In the genomic region with DNA sequence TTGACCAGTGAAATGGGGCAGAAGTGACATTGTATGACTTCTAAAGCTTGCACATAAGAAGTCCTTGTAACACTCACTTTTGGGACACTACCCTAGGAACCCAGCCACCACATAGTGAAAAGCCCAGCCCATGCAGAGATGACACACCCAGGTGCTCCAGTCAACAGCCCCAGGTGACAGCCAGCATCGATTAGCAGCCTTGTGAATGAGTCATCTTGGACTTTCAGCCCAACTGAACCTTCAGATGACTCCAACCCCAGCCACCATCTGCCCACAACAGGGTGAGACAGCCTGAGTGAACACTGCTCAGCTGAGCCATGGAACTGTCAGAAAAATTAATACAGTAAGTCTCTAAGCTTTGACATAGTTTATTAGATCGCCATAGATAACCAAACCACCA, we compare ENCODE assay signal across 9 cellular contexts.
DNase-seq lines count a peak whose midpoint lies in the region; ATAC-seq and TF ChIP-seq lines count a peak whose summit lies in the region.
"Had no signal": no experiment of that assay in that cellular context is flagged by ENCODE, and none has a peak within 500 bp of the region (broad histone marks: within the 10 kb centered on the region; RNA-seq: fewer than 3 reads in every experiment).

No MANE protein-coding gene starts in this region.

- no peak overlapping the region for H3K4me2 ChIP-seq in mammary epithelial cell (ENCODE audit: insufficient read depth, low read depth, low read length)

- TF ChIP-seq CTCF in GM12865 (IDR thresholded peaks at IDR 0.05; ENCODE audit: insufficient read depth, low read depth, low read length, missing control alignments) = no peak
- TF ChIP-seq CTCF in mammary epithelial cell (conservative IDR thresholded peaks at IDR 0.05 in 1 of 2, IDR thresholded peaks at IDR 0.05 in 1 of 2; ENCODE audit: extremely low read depth in 1 of 2, insufficient read depth in 1 of 2, low read depth in 1 of 2, low read length in 2 of 2) = no peak

- 50% methylated on average over 2 of the region's 2 CpGs for WGBS in mammary epithelial cell (ENCODE audit: low coverage, missing lambda C conversion rate)

- H2AFZ ChIP-seq in mammary epithelial cell (ENCODE audit: low read depth, low read length) = no peak overlapping the region

- DNase-seq in GM12865 (ENCODE audit: low read depth) (peak; percentile 67), GM19240 (ENCODE audit: insufficient read length, low spot score) (peak; percentile 8), mammary epithelial cell (peak; percentile 82), NCI-H2107 treated with DMSO at 0.1 percent for 48 hours (lab: John Stamatoyannopoulos, UW; ENCODE audit: unreplicated experiment) (no peak), dermis blood vessel endothelial cell (no peak), HPDE6-E6E7 (ENCODE audit: extremely low spot score) (no peak)
- DNase-seq in activated CD4-positive, alpha-beta T cell treated with anti-CD3 and anti-CD28 coated beads for 4 hours = no peak
- DNase-seq: foreskin fibroblast had no signal

- in situ Hi-C loops in mammary epithelial cell (cut with MboI; ENCODE audit: low sequenced_read_pairs in 2 of 2) = no loop called here

- dilution Hi-C loops in mammary epithelial cell (cut with HindIII; ENCODE audit: low sequenced_read_pairs) = loop anchor here (5.0 kb wide), 1 partner anchor 42 kb away; no protein-coding TSS in a partner anchor

- no peaks in the 10 kb centered on the region for H3K36me3 ChIP-seq in mammary epithelial cell (ENCODE audit: insufficient read depth, low read length)

- CTCF ChIA-PET in mammary epithelial cell (lab: Charles Lee; ENCODE audit: low non-redundant PET) = no interaction called here

- H4K20me1 ChIP-seq in mammary epithelial cell (ENCODE audit: insufficient read depth, low read length) = no peaks in the 10 kb centered on the region

- no peak overlapping the region for H3K9ac ChIP-seq in mammary epithelial cell (ENCODE audit: insufficient read depth, low read length)

- H3K4me3 ChIP-seq in GM12865 (ENCODE audit: low read depth, low read length) (no peak overlapping the region), mammary epithelial cell (replicated peaks in 1 of 3; ENCODE audit: insufficient read depth in 1 of 3, low read depth in 2 of 3, low read length in 3 of 3) (no peak overlapping the region)

- H3K27ac ChIP-seq in mammary epithelial cell (ENCODE audit: insufficient read depth, low read depth, low read length) = no peak overlapping the region

- intact Hi-C loops in mammary epithelial cell (cut with micrococcal nuclease) = no loop called here

- no peaks in the 10 kb centered on the region for H3K79me2 ChIP-seq in mammary epithelial cell (ENCODE audit: insufficient read depth, low read length)

- ATAC-seq in HG02973 (IDR thresholded peaks at IDR 0.05; ENCODE audit: unreplicated experiment) = peak; percentile 92

- no TSS peak for BruUV-seq in mammary epithelial cell (replicated peaks; lab: Mats Ljungman, UMichigan)

- H3K4me1 ChIP-seq in mammary epithelial cell (ENCODE audit: insufficient read depth, low read length) = peaks cover 10% of the 10 kb centered on the region

- no peaks in the 10 kb centered on the region for H3K9me3 ChIP-seq in mammary epithelial cell (replicated peaks; ENCODE audit: insufficient read depth, low read length)

- no peaks in the 10 kb centered on the region for H3K27me3 ChIP-seq in mammary epithelial cell (ENCODE audit: insufficient read depth, low read length)

Comparison
In these comparisons a context has a peak if more than half of its experiments do, and no peak if none do; other contexts are left out.
1. DNase-seq: peak in GM12865 (single experiment), GM19240 (single experiment) and mammary epithelial cell (single experiment); none in NCI-H2107 treated with DMSO at 0.1 percent for 48 hours (single experiment), dermis blood vessel endothelial cell (single experiment), HPDE6-E6E7 (single experiment) and activated CD4-positive, alpha-beta T cell treated with anti-CD3 and anti-CD28 coated beads for 4 hours (0 of 2).